In the genomic region with DNA sequence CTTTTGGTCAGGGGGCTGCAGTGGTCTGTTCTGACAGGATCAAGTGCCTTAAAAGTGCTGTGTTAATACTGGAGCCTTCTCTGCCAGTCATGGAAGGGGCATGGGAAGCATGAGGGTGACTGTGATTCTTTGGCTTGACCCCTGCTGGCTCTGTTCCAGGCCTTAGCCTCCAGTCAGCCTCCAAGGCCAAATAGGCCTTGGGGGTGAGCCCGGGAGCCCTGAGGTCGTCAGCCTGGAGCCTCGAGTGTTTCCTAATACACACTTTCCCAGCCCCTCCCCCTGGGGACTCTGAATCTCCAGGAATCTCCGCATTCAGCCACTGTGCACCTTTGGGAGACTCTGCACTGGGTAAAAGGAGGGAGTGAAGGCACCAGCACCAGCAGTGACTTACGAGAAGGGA, we compare ENCODE assay signal across 13 cellular contexts. TPM values are rescaled to one million over a fixed set of nuclear protein-coding genes. Genes with fewer than 3 reads are reported as not detected.
DNase-seq lines count a peak whose midpoint lies in the region; ATAC-seq and TF ChIP-seq lines count a peak whose summit lies in the region.
"Had no signal": no experiment of that assay in that cellular context is flagged by ENCODE, and none has a peak within 500 bp of the region (broad histone marks: within the 10 kb centered on the region; RNA-seq: fewer than 3 reads in every experiment).

No MANE protein-coding gene starts in this region.

- no peak for ATAC-seq in activated T-cell treated with anti-CD3 and anti-CD28 coated beads, Interleukin-2, amount 50 U/mL, for 72 hours (replicated peaks in 1 of 2)
- no peak for ATAC-seq in activated T-cell treated with anti-CD3 and anti-CD28 coated beads, Interleukin-2, amount 50 U/mL, for 4 hours
- no peak for ATAC-seq in HG03432 (IDR thresholded peaks at IDR 0.05; ENCODE audit: unreplicated experiment)
- no peak for ATAC-seq in HG03025 (IDR thresholded peaks at IDR 0.05; ENCODE audit: low FRiP score, unreplicated experiment)
- ATAC-seq: gastroesophageal sphincter had no signal

- peaks cover 9% of the 10 kb centered on the region for H3K27me3 Mint-ChIP-seq in activated T-cell treated with anti-CD3 and anti-CD28 coated beads, Interleukin-2, amount 50 U/mL, for 72 hours (ENCODE audit: low read depth)
- H3K27me3 Mint-ChIP-seq in activated T-cell treated with anti-CD3 and anti-CD28 coated beads, Interleukin-2, amount 50 U/mL, for 4 hours (ENCODE audit: low read depth): no peaks in the 10 kb centered on the region
- H3K27me3 Mint-ChIP-seq: naive B cell had no signal

- H3K4me1 Mint-ChIP-seq in activated T-cell treated with anti-CD3 and anti-CD28 coated beads, Interleukin-2, amount 50 U/mL, for 72 hours (ENCODE audit: low read depth): peaks cover 57% of the 10 kb centered on the region
- peaks cover 61% of the 10 kb centered on the region for H3K4me1 Mint-ChIP-seq in activated T-cell treated with anti-CD3 and anti-CD28 coated beads, Interleukin-2, amount 50 U/mL, for 4 hours (ENCODE audit: low read depth)

- WGBS in thymus: 95% methylated on average over 5 of the region's 5 CpGs

- H3K4me1 ChIP-seq in PC-9 (replicated peaks; ENCODE audit: insufficient read depth) (peaks cover 73% of the 10 kb centered on the region), mucosa of rectum (ENCODE audit: control insufficient read depth in 2 of 2, insufficient read depth in 2 of 2, low read length in 2 of 2) (peaks cover 34 to 37% of the 10 kb centered on the region in 2 donors), thymus (ENCODE audit: control insufficient read depth, insufficient read depth, low read length) (peaks cover 65% of the 10 kb centered on the region)
- H3K4me1 ChIP-seq: gastroesophageal sphincter, prostate gland had no signal

- H2AFZ ChIP-seq in PC-9: no peak overlapping the region

- H3K27ac Mint-ChIP-seq in activated T-cell treated with anti-CD3 and anti-CD28 coated beads, Interleukin-2, amount 50 U/mL, for 72 hours: peak overlapping the region; percentile 99

- peak overlapping the region; percentile 76 for H3K4me2 ChIP-seq in PC-9

- DNase-seq in activated T-cell treated with anti-CD3 and anti-CD28 coated beads, Interleukin-2, amount 50 U/mL, for 72 hours: no peak
- no peak for DNase-seq in activated T-cell treated with anti-CD3 and anti-CD28 coated beads, Interleukin-2, amount 50 U/mL, for 4 hours
- DNase-seq in PC-9 (peak in 1 of 2 experiments; percentile 40), GOT3 (lab: John Stamatoyannopoulos, UW) (no peak)
- DNase-seq: naive B cell; NCI-H1436 treated with DMSO at 0.1 percent for 48 hours; stimulated activated naive CD4-positive, alpha-beta T cell treated with Interleukin-2 at 50 U/mL for 16 hours had no signal

- H3K27me3 ChIP-seq in PC-9 (ENCODE audit: insufficient read depth, low read depth) (no peaks in the 10 kb centered on the region), mucosa of rectum (ENCODE audit: control insufficient read depth in 2 of 2, insufficient read depth in 2 of 2, low read length in 2 of 2) (no peaks in the 10 kb centered on the region), thymus (ENCODE audit: control insufficient read depth, insufficient read depth) (no peaks in the 10 kb centered on the region)
- H3K27me3 ChIP-seq: gastroesophageal sphincter had no signal

- peak overlapping the region in 1 of 2 donors; percentile 33 for H3K9ac ChIP-seq in mucosa of rectum (ENCODE audit: low read depth in 1 of 2, low read length in 2 of 2)

- no peaks in the 10 kb centered on the region for H3K36me3 Mint-ChIP-seq in activated T-cell treated with anti-CD3 and anti-CD28 coated beads, Interleukin-2, amount 50 U/mL, for 72 hours (ENCODE audit: insufficient read depth in 2 of 2)
- no peaks in the 10 kb centered on the region for H3K36me3 Mint-ChIP-seq in activated T-cell treated with anti-CD3 and anti-CD28 coated beads, Interleukin-2, amount 50 U/mL, for 4 hours (ENCODE audit: insufficient read depth)
- H3K36me3 Mint-ChIP-seq: naive B cell had no signal

- no peaks in the 10 kb centered on the region for H3K9me3 Mint-ChIP-seq in activated T-cell treated with anti-CD3 and anti-CD28 coated beads, Interleukin-2, amount 50 U/mL, for 72 hours
- no peaks in the 10 kb centered on the region for H3K9me3 Mint-ChIP-seq in activated T-cell treated with anti-CD3 and anti-CD28 coated beads, Interleukin-2, amount 50 U/mL, for 4 hours
- H3K9me3 Mint-ChIP-seq: naive B cell had no signal

- H3F3A ChIP-seq in PC-9 (ENCODE audit: insufficient read depth, low read depth): peaks cover 39% of the 10 kb centered on the region

- H3K79me2 ChIP-seq in PC-9 (ENCODE audit: low read depth): peaks cover 60% of the 10 kb centered on the region

- no peaks in the 10 kb centered on the region for H4K20me1 ChIP-seq in PC-9 (ENCODE audit: insufficient read depth)

- H3K9me2 ChIP-seq in PC-9 (ENCODE audit: insufficient read depth): no peaks in the 10 kb centered on the region

- H3K4me3 ChIP-seq in PC-9 (no peak overlapping the region), mucosa of rectum (ENCODE audit: low read length in 2 of 2) (peak overlapping the region in 1 of 2 donors; percentile 50), thymus (ENCODE audit: low read length) (no peak overlapping the region)
- H3K4me3 ChIP-seq: gastroesophageal sphincter, prostate gland had no signal

- BruUV-seq in PC-9 (replicated peaks; lab: Mats Ljungman, UMichigan): no TSS peak

- intact Hi-C loops in PC-9 (cut with micrococcal nuclease; ENCODE audit: unreplicated experiment): loop anchor here (5.0 kb wide), 1 partner anchor 87 kb away; no protein-coding TSS in a partner anchor

- POLR2A ChIA-PET in PC-9 (lab: Charles Lee; ENCODE audit: unreplicated experiment): no interaction called here

- H3K4me3 Mint-ChIP-seq in activated T-cell treated with anti-CD3 and anti-CD28 coated beads, Interleukin-2, amount 50 U/mL, for 72 hours: peak overlapping the region; percentile 82 to 98
- H3K4me3 Mint-ChIP-seq in activated T-cell treated with anti-CD3 and anti-CD28 coated beads, Interleukin-2, amount 50 U/mL, for 4 hours: no peak overlapping the region

- CTCF ChIA-PET in PC-9 (lab: Charles Lee): interaction anchor here (0.7 kb wide), 1 partner anchor 653 kb away, joined by 3 read pairs; no protein-coding TSS in a partner anchor

- no peak for TF ChIP-seq CTCF in PC-9 (conservative IDR thresholded peaks at IDR 0.05)

- H3K9me3 ChIP-seq in PC-9 (ENCODE audit: insufficient read depth, low read depth) (no peaks in the 10 kb centered on the region), mucosa of rectum (ENCODE audit: control insufficient read depth in 2 of 2, low read length in 2 of 2) (no peaks in the 10 kb centered on the region), thymus (ENCODE audit: control insufficient read depth) (no peaks in the 10 kb centered on the region)
- H3K9me3 ChIP-seq: gastroesophageal sphincter, prostate gland had no signal

- no peaks in the 10 kb centered on the region for H3K36me3 ChIP-seq in PC-9 (ENCODE audit: low read depth)
- no peaks in the 10 kb centered on the region for H3K36me3 ChIP-seq in mucosa of rectum (ENCODE audit: control insufficient read depth in 2 of 2, insufficient read depth in 2 of 2, low read length in 2 of 2)
- no peaks in the 10 kb centered on the region for H3K36me3 ChIP-seq in thymus (ENCODE audit: control insufficient read depth, insufficient read depth)
- H3K36me3 ChIP-seq: gastroesophageal sphincter, prostate gland had no signal

- H3K27ac ChIP-seq in PC-9 (peak overlapping the region; percentile 96), mucosa of rectum (ENCODE audit: low read depth in 2 of 2, low read length in 2 of 2) (peak overlapping the region; percentile 76 to 88), thymus (ENCODE audit: low read depth) (peak overlapping the region; percentile 18)
- H3K27ac ChIP-seq: gastroesophageal sphincter, prostate gland had no signal

RNA-seq across cellular contexts. Expression of gene HKDC1, which starts 10.0 kb away (rescaled TPM):
- total RNA-seq in activated T-cell treated with anti-CD3 and anti-CD28 coated beads, Interleukin-2, amount 50 U/mL, for 72 hours: 1 to 10 TPM in 1 of 2 donors, under 1 TPM in 1; 0.62 to 1.6 TPM
- under 1 TPM in 2 of 3 donors, not detected in 1; 0.05 to 0.54 TPM for total RNA-seq in activated T-cell treated with anti-CD3 and anti-CD28 coated beads, Interleukin-2, amount 50 U/mL, for 4 hours
- 173 and 178 TPM in 2 replicates for total RNA-seq in PC-9 (2021)
- polyA plus RNA-seq in thymus: 10.9 TPM

RNA-seq across cellular contexts. Expression of gene HK1, which starts 48.2 kb away (rescaled TPM):
- 100 to 1,000 TPM; 143 to 149 TPM for total RNA-seq in activated T-cell treated with anti-CD3 and anti-CD28 coated beads, Interleukin-2, amount 50 U/mL, for 72 hours
- 100 to 1,000 TPM; 147 to 169 (median 165) TPM for total RNA-seq in activated T-cell treated with anti-CD3 and anti-CD28 coated beads, Interleukin-2, amount 50 U/mL, for 4 hours
- total RNA-seq in PC-9 (2021): 128 and 140 TPM in 2 replicates
- polyA plus RNA-seq in thymus: 33.7 TPM

RNA-seq across cellular contexts. Expression of gene SUPV3L1, which starts 50.1 kb away (rescaled TPM):
- total RNA-seq in activated T-cell treated with anti-CD3 and anti-CD28 coated beads, Interleukin-2, amount 50 U/mL, for 72 hours: 10 to 100 TPM; 65.2 to 67.5 TPM
- total RNA-seq in activated T-cell treated with anti-CD3 and anti-CD28 coated beads, Interleukin-2, amount 50 U/mL, for 4 hours: 10 to 100 TPM; 62.3 to 70.0 (median 63.0) TPM
- total RNA-seq in PC-9 (2021): 49.9 and 55.7 TPM in 2 replicates
- polyA plus RNA-seq in thymus: 76.7 TPM

Comparison
In these comparisons a context has a peak if more than half of its experiments do, and no peak if none do; other contexts are left out.
1. H3K27ac ChIP-seq: peak in every context shown above with its lines; median percentile 96 in PC-9; 82 in mucosa of rectum; 18 in thymus.
2. RNA of gene HKDC1, which starts 10.0 kb away (total RNA-seq): 173 to 178 TPM in PC-9; 0.62 to 1.6 TPM in activated T-cell treated with anti-CD3 and anti-CD28 coated beads, Interleukin-2, amount 50 U/mL, for 72 hours and 0.05 to 0.54 TPM in activated T-cell treated with anti-CD3 and anti-CD28 coated beads, Interleukin-2, amount 50 U/mL, for 4 hours; every median in the first group is over 10 times any median in the second.